ENCODE assay signal across 19 cellular contexts in the genomic region with DNA sequence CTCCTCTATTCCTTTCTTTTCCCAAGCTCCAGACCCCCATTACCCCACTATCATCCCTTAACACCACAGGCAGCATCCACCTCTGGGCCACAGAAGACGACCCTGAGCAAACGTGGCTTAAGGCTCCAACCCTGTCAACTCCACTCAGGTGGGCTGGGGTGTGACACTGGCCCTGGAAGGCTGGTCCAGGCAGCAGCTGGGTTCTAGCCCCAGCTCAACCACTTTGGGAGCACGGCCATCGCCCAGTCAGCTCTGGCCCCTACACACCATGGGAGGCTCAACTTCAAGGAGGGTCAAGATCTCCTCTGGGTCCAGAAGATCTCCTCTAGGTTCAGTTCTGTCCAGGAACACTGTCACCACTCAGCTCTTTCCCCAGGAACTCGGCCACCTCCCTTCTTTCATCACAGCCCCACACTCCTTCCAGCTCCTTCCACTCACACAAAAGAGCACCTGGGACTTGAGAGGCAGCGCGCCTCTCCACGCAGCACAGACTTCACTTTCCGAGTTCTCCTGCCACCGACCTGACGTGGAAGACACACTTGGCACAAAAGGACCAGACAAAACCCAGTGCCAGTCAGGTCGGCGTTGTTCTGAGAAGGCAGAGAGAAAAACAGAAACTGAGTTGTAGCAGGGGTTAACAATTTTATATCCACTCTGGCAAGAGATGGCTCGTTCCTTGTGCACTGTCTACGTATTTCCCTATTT.
DNase-seq lines count a peak whose midpoint lies in the region; ATAC-seq and TF ChIP-seq lines count a peak whose summit lies in the region.
"Had no signal": no experiment of that assay in that cellular context is flagged by ENCODE, and none has a peak within 500 bp of the region (broad histone marks: within the 10 kb centered on the region; RNA-seq: fewer than 3 reads in every experiment).

No MANE protein-coding gene starts in this region.

- H3K36me3 Mint-ChIP-seq in GM23338 (ENCODE audit: low read depth): peaks cover 89% of the 10 kb centered on the region
- H3K36me3 Mint-ChIP-seq in activated CD4-positive, alpha-beta memory T cell treated with anti-CD3 and anti-CD28 coated beads for 36 hours: no peaks in the 10 kb centered on the region
- H3K36me3 Mint-ChIP-seq: CD4-positive, CD25-positive, alpha-beta regulatory T cell; naive thymus-derived CD4-positive, alpha-beta T cell had no signal

- H3K4me1 ChIP-seq in GM23338 (ENCODE audit: insufficient read depth) (peaks cover under 1% of the 10 kb centered on the region; the same call in 1 of the 2 replicates), breast epithelium (no peaks in the 10 kb centered on the region), left lung (no peaks in the 10 kb centered on the region)
- H3K4me1 ChIP-seq: Peyer's patch had no signal

- TF ChIP-seq CTCF in GM23338 (conservative IDR thresholded peaks at IDR 0.05; ENCODE audit: low read depth in 2 of 2): no peak
- no peak for TF ChIP-seq CTCF in breast epithelium (IDR thresholded peaks at IDR 0.05)
- TF ChIP-seq CTCF in left lung (IDR thresholded peaks at IDR 0.05): no peak

- peaks cover 6% of the 10 kb centered on the region; the same call in 1 of the 2 replicates for H3K9me2 ChIP-seq in GM23338 (ENCODE audit: insufficient read depth)

- no peak overlapping the region for H3K4me3 ChIP-seq in GM23338
- no peak overlapping the region for H3K4me3 ChIP-seq in breast epithelium
- H3K4me3 ChIP-seq in left lung: no peak overlapping the region
- H3K4me3 ChIP-seq: Peyer's patch had no signal

- H2AFZ ChIP-seq in GM23338: no peak overlapping the region

- H3K9me3 Mint-ChIP-seq in GM23338: no peaks in the 10 kb centered on the region; the same call in 2 of the 3 replicates
- H3K9me3 Mint-ChIP-seq in activated CD4-positive, alpha-beta memory T cell treated with anti-CD3 and anti-CD28 coated beads for 36 hours: no peaks in the 10 kb centered on the region
- H3K9me3 Mint-ChIP-seq: naive thymus-derived CD4-positive, alpha-beta T cell had no signal

- H3K4me1 Mint-ChIP-seq in GM23338: peaks cover 68% of the 10 kb centered on the region
- H3K4me1 Mint-ChIP-seq in activated CD4-positive, alpha-beta memory T cell treated with anti-CD3 and anti-CD28 coated beads for 36 hours (ENCODE audit: low read depth): no peaks in the 10 kb centered on the region
- H3K4me1 Mint-ChIP-seq: CD4-positive, CD25-positive, alpha-beta regulatory T cell had no signal

- CTCF ChIA-PET in activated CD4-positive, alpha-beta memory T cell treated with anti-CD3 and anti-CD28 coated beads for 36 hours (lab: Charles Lee): interaction anchor here (0.6 kb wide), 2 partner anchors 16 to 638 kb away, joined by 3 read pairs; no protein-coding TSS in a partner anchor

- H3K4me3 Mint-ChIP-seq in GM23338: no peak overlapping the region
- H3K4me3 Mint-ChIP-seq in activated CD4-positive, alpha-beta memory T cell treated with anti-CD3 and anti-CD28 coated beads for 36 hours: no peak overlapping the region
- H3K4me3 Mint-ChIP-seq: CD4-positive, CD25-positive, alpha-beta regulatory T cell; naive thymus-derived CD4-positive, alpha-beta T cell had no signal

- DNase-seq in GM23338 (ENCODE audit: low spot score) (no peak), breast epithelium (ENCODE audit: low spot score in 2 of 2) (peak in 1 of 2 donors; percentile 22), left lung (peak in 1 of 2 donors; percentile 40), posterior vena cava (ENCODE audit: low spot score) (peak; percentile 47)
- DNase-seq in activated CD4-positive, alpha-beta memory T cell treated with anti-CD3 and anti-CD28 coated beads for 36 hours: no peak
- DNase-seq: ACHN; activated CD4-positive, CD25-positive, alpha-beta regulatory T cell treated with anti-CD3 and anti-CD28 coated beads, Interleukin-2, amount 50 U/mL, for 72 hours; CD4-positive, CD25-positive, alpha-beta regulatory T cell; DMS 273 treated with DMSO at 0.1 percent for 48 hours; erythroblast; MM.1S; naive thymus-derived CD4-positive, alpha-beta T cell; NCI-H146; Peyer's patch; T1000 had no signal

- peaks cover 100% of the 10 kb centered on the region for H3K79me2 ChIP-seq in GM23338 (replicated peaks; ENCODE audit: insufficient read depth)

- intact Hi-C loops in breast epithelium (cut with DNase I; ENCODE audit: low total_unique reads) (no loop called here), left lung (cut with DNase I) (no loop called here), posterior vena cava (cut with DNase I) (no loop called here)
- intact Hi-C loops in activated CD4-positive, alpha-beta memory T cell treated with anti-CD3 and anti-CD28 coated beads for 36 hours (cut with micrococcal nuclease): no loop called here

- TF ChIP-seq POLR2A in breast epithelium (IDR thresholded peaks at IDR 0.05): no peak

- no peak overlapping the region for H3K4me2 ChIP-seq in GM23338

- H3K9me3 ChIP-seq in breast epithelium: no peaks in the 10 kb centered on the region
- no peaks in the 10 kb centered on the region for H3K9me3 ChIP-seq in left lung
- H3K9me3 ChIP-seq: Peyer's patch had no signal

- peaks cover 16% of the 10 kb centered on the region for H3K36me3 ChIP-seq in GM23338 (ENCODE audit: insufficient read depth)
- H3K36me3 ChIP-seq in breast epithelium: no peaks in the 10 kb centered on the region
- peaks cover 0 to 24% of the 10 kb centered on the region in 2 donors for H3K36me3 ChIP-seq in left lung

- H4K20me1 ChIP-seq in GM23338 (replicated peaks; ENCODE audit: insufficient read depth): peaks cover 92% of the 10 kb centered on the region

- POLR2A ChIA-PET in activated CD4-positive, alpha-beta memory T cell treated with anti-CD3 and anti-CD28 coated beads for 36 hours (lab: Charles Lee): no interaction called here

- H3K27me3 ChIP-seq in GM23338 (ENCODE audit: insufficient read depth): no peaks in the 10 kb centered on the region
- H3K27me3 ChIP-seq in breast epithelium: no peaks in the 10 kb centered on the region
- no peaks in the 10 kb centered on the region for H3K27me3 ChIP-seq in left lung
- H3K27me3 ChIP-seq: dorsolateral prefrontal cortex, Peyer's patch had no signal

- peaks cover 24% of the 10 kb centered on the region for H3K27me3 Mint-ChIP-seq in GM23338 (ENCODE audit: insufficient read depth, low read depth, poor library complexity)
- H3K27me3 Mint-ChIP-seq in activated CD4-positive, alpha-beta memory T cell treated with anti-CD3 and anti-CD28 coated beads for 36 hours: peaks cover 13% of the 10 kb centered on the region
- H3K27me3 Mint-ChIP-seq: CD4-positive, CD25-positive, alpha-beta regulatory T cell had no signal

- H3K27ac Mint-ChIP-seq in GM23338: peak overlapping the region; percentile 26; the same call in 1 of the 2 replicates
- H3K27ac Mint-ChIP-seq in activated CD4-positive, alpha-beta memory T cell treated with anti-CD3 and anti-CD28 coated beads for 36 hours: no peak overlapping the region
- H3K27ac Mint-ChIP-seq: CD4-positive, CD25-positive, alpha-beta regulatory T cell; naive thymus-derived CD4-positive, alpha-beta T cell had no signal

- peaks cover 7% of the 10 kb centered on the region; the same call in 1 of the 2 replicates for H3F3A ChIP-seq in GM23338 (replicated peaks; ENCODE audit: low read depth)

- no peak overlapping the region for H3K27ac ChIP-seq in GM23338 (ENCODE audit: low read depth)
- peak overlapping the region; percentile 20 to 50 for H3K27ac ChIP-seq in breast epithelium
- peak overlapping the region; percentile 30 to 36 for H3K27ac ChIP-seq in left lung
- H3K27ac ChIP-seq: Peyer's patch had no signal

- ATAC-seq in GM23338: no peak
- ATAC-seq in left lung: no peak
- no peak for ATAC-seq in HG03460 (IDR thresholded peaks at IDR 0.05; ENCODE audit: unreplicated experiment)
- ATAC-seq in GM18517 (IDR thresholded peaks at IDR 0.05; ENCODE audit: unreplicated experiment): no peak
- ATAC-seq in HG02885 (IDR thresholded peaks at IDR 0.05; ENCODE audit: poor library complexity, unreplicated experiment): no peak
- ATAC-seq: naive thymus-derived CD4-positive, alpha-beta T cell had no signal

TF ChIP-seq in GM23338, 12 proteins besides CTCF, POLR2A, EP300 and RAD21 (continues in another document):
- TF ChIP-seq ZNF331 (CRISPR knock-in tag; IDR thresholded peaks at IDR 0.05; ENCODE audit: low read depth) (no peak), NANOG (IDR thresholded peaks at IDR 0.05; ENCODE audit: borderline replicate concordance) (no peak)
- TF ChIP-seq, protein P1, sequence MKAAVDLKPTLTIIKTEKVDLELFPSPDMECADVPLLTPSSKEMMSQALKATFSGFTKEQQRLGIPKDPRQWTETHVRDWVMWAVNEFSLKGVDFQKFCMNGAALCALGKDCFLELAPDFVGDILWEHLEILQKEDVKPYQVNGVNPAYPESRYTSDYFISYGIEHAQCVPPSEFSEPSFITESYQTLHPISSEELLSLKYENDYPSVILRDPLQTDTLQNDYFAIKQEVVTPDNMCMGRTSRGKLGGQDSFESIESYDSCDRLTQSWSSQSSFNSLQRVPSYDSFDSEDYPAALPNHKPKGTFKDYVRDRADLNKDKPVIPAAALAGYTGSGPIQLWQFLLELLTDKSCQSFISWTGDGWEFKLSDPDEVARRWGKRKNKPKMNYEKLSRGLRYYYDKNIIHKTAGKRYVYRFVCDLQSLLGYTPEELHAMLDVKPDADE (IDR thresholded peaks at IDR 0.05): no peak
